ENCODE assay signal across 16 cellular contexts in the genomic region with DNA sequence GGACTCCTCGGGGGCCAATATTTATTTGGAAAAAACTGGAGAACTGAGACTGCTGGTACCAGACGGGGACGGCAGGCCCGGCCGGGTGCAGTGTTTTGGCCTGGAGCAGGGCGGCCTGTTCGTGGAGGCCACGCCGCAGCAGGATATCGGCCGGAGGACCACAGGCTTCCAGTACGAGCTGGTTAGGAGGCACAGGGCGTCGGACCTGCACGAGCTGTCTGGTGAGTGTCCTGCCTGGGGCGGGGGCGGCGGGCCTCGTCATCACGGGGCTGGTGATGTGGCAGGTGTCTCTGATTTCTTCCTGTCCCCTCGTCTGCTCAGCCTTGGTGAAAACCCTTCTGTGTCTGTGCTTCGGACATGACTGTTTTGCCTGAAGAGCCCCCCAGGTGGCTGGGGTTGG. TPM values are rescaled to one million over a fixed set of nuclear protein-coding genes. Genes with fewer than 3 reads are reported as not detected.
DNase-seq lines count a peak whose midpoint lies in the region; ATAC-seq, FAIRE-seq and TF ChIP-seq lines count a peak whose summit lies in the region.
"Had no signal": no experiment of that assay in that cellular context is flagged by ENCODE, and none has a peak within 500 bp of the region (broad histone marks: within the 10 kb centered on the region; RNA-seq: fewer than 3 reads in every experiment).

No MANE protein-coding gene starts in this region.

- H3K23ac ChIP-seq in H1 (ENCODE audit: insufficient read length): no peak overlapping the region

- DNase-seq in H7 (peak; percentile 67), H1 (ENCODE audit: low read depth in 1 of 2, low spot score in 2 of 2) (no peak), osteocyte (ENCODE audit: extremely low spot score, unreplicated experiment) (no peak), NCI-H774 (lab: John Stamatoyannopoulos, UW) (no peak), ecto neural progenitor cell (ENCODE audit: low spot score) (no peak), NCI-H748 treated with DMSO at 0.1 percent for 48 hours (lab: John Stamatoyannopoulos, UW) (no peak)
- DNase-seq: activated naive CD8-positive, alpha-beta T cell treated with anti-CD3 and anti-CD28 coated beads, Interleukin-2, amount 10 ng/mL, durations not matched to agents 7 days and 5 days; foreskin keratinocyte; NCI-H1105; NCI-H2171 treated with DMSO at 0.1 percent for 48 hours had no signal

- H3K23me2 ChIP-seq in H1 (ENCODE audit: low read depth, low read length): no peaks in the 10 kb centered on the region; the same call in 1 of the 2 replicates

- no peak overlapping the region for H2BK12ac ChIP-seq in H1 (ENCODE audit: low read depth, low read length)

- no peak overlapping the region for H3K4me2 ChIP-seq in H1 (ENCODE audit: insufficient read depth in 1 of 2, low read depth in 2 of 2, low read length in 2 of 2)
- H3K4me2 ChIP-seq: KMS-11 had no signal

- TF ChIP-seq RAD21 in H1 (IDR thresholded peaks at IDR 0.05 in 1 of 2, conservative IDR thresholded peaks at IDR 0.05 in 1 of 2; ENCODE audit: low read depth in 2 of 2, low read length in 2 of 2): no peak

- TF ChIP-seq EP300 in H1 (IDR thresholded peaks at IDR 0.05; ENCODE audit: borderline replicate concordance in 1 of 2, low read depth in 2 of 2, low read length in 2 of 2): no peak

- H3K14ac ChIP-seq in H1 (ENCODE audit: insufficient read length): no peak overlapping the region

- H3K4me3 Mint-ChIP-seq in osteocyte (ENCODE audit: unreplicated experiment): no peak overlapping the region

- peak overlapping the region; percentile 72; the same call in 1 of the 2 replicates for H2BK15ac ChIP-seq in H1 (ENCODE audit: low read length)

- ATAC-seq in GM18907 (IDR thresholded peaks at IDR 0.05; ENCODE audit: unreplicated experiment): no peak
- ATAC-seq: activated CD4-positive, CD25-positive, alpha-beta regulatory T cell treated with anti-CD3 and anti-CD28 coated beads, Interleukin-2, amount 50 U/mL, for 24 hours; foreskin keratinocyte had no signal

- H4K8ac ChIP-seq in H1 (ENCODE audit: extremely low read depth, insufficient read depth, low read length): peak overlapping the region; percentile 11; the same call in 1 of the 2 replicates

- peak overlapping the region; percentile 48; the same call in 1 of the 2 replicates for H2AK5ac ChIP-seq in H1 (ENCODE audit: low read depth, low read length)

- H3K79me2 ChIP-seq in ACC112 (ENCODE audit: control insufficient read depth, insufficient read depth, low read length, unreplicated experiment) (peaks cover 68% of the 10 kb centered on the region), H1 (ENCODE audit: control insufficient read depth in 1 of 2, insufficient read depth in 2 of 2, low read length in 2 of 2) (peaks cover 0 to 29% of the 10 kb centered on the region in 2 experiments; a peak in 2 of 4 replicates)

- H3K36me3 Mint-ChIP-seq in osteocyte (ENCODE audit: unreplicated experiment): peaks cover 29% of the 10 kb centered on the region
- H3K36me3 Mint-ChIP-seq: activated naive CD8-positive, alpha-beta T cell treated with anti-CD3 and anti-CD28 coated beads, Interleukin-2, amount 10 ng/mL, durations not matched to agents 7 days and 5 days had no signal

- POLR2A ChIA-PET in H1 (lab: Charles Lee; ENCODE audit: partially characterized antibody): interaction anchor here (0.6 to 2.4 kb wide), 4 partner anchors 8 to 21 kb away, joined by 3 to 7 read pairs (median 5); no protein-coding TSS in a partner anchor

- H3K56ac ChIP-seq in H1 (replicated peaks; ENCODE audit: insufficient read length, low read depth, low read length): no peak overlapping the region

- no peak overlapping the region for H3K9ac ChIP-seq in H1 (replicated peaks in 1 of 4; ENCODE audit: extremely low read depth in 1 of 4, low read depth in 3 of 4, low read length in 3 of 4)
- H3K9ac ChIP-seq: KMS-11 had no signal

- H3K79me1 ChIP-seq in H1 (ENCODE audit: low read depth, low read length): peaks cover 10% of the 10 kb centered on the region; the same call in 1 of the 2 replicates

- H3K9me3 Mint-ChIP-seq in osteocyte (ENCODE audit: unreplicated experiment): no peaks in the 10 kb centered on the region
- H3K9me3 Mint-ChIP-seq: activated naive CD8-positive, alpha-beta T cell treated with anti-CD3 and anti-CD28 coated beads, Interleukin-2, amount 10 ng/mL, durations not matched to agents 7 days and 5 days had no signal

- H2BK5ac ChIP-seq in H1 (ENCODE audit: low read depth, low read length): peak overlapping the region; percentile 40; the same call in 1 of the 2 replicates

- no peak overlapping the region for H2AFZ ChIP-seq in ACC112 (ENCODE audit: low read length, unreplicated experiment)
- H2AFZ ChIP-seq in H1 (ENCODE audit: low read length): no peak overlapping the region

- no peaks in the 10 kb centered on the region for H3K9me3 ChIP-seq in H1 (ENCODE audit: insufficient read depth in 2 of 2, low read depth in 1 of 2, low read length in 1 of 2)
- H3K9me3 ChIP-seq: neutrophil had no signal

- no peak overlapping the region for H3K4ac ChIP-seq in H1 (replicated peaks; ENCODE audit: insufficient read length, low read depth, low read length)

- CTCF ChIA-PET in H1 (lab: Charles Lee; ENCODE audit: partially characterized antibody): interaction anchor here (1.2 kb wide), 1 partner anchor 122 kb away, joined by 3 read pairs; no protein-coding TSS in a partner anchor

- H4K5ac ChIP-seq in H1 (ENCODE audit: insufficient read length, low read depth, low read length): no peak overlapping the region

- H3K27ac ChIP-seq in ACC112 (ENCODE audit: low read depth, low read length) (peak overlapping the region; percentile 89), H1 (ENCODE audit: low read depth, low read length) (no peak overlapping the region)
- H3K27ac ChIP-seq: foreskin keratinocyte, KMS-11, neutrophil had no signal

- no peak overlapping the region for H2BK120ac ChIP-seq in H1 (replicated peaks; ENCODE audit: low read depth, low read length)

- WGBS in H1 (ENCODE audit: extremely low coverage in 1 of 2, insufficient coverage in 1 of 2, insufficient read length in 1 of 2, insufficient replicate concordance in 2 of 2, low coverage in 1 of 2, low lambda C conversion rate in 2 of 2, missing lambda C conversion rate in 1 of 2), 2 experiments: 89% methylated on average over 21 of the region's 22 CpGs; no CpG with 5 or more reads in 1 of the 2 experiments

- no peak overlapping the region for H3K18ac ChIP-seq in H1 (ENCODE audit: extremely low read depth, low read length)

- H3K36me3 ChIP-seq in ACC112 (ENCODE audit: insufficient read depth, low read length) (peaks cover 6% of the 10 kb centered on the region; the same call in 1 of the 2 replicates), H7 (replicated peaks; ENCODE audit: control insufficient read depth, insufficient read depth, low read length) (no peaks in the 10 kb centered on the region; the same call in 1 of the 2 replicates), H1 (ENCODE audit: control insufficient read depth in 2 of 4, insufficient read depth in 4 of 4, low read length in 3 of 4) (no peaks in the 10 kb centered on the region)

- TF ChIP-seq POLR2A in H1 (IDR thresholded peaks at IDR 0.05; ENCODE audit: control extremely low read depth in 1 of 2, low read depth in 2 of 2, low read length in 2 of 2): no peak

- peaks cover 11 to 17% of the 10 kb centered on the region in 2 experiments for H4K20me1 ChIP-seq in H1 (replicated peaks in 1 of 2; ENCODE audit: control insufficient read depth in 1 of 2, insufficient read depth in 2 of 2, low read length in 2 of 2)

- no peak overlapping the region for H2BK20ac ChIP-seq in H1 (ENCODE audit: low read length)

- H3K27me3 Mint-ChIP-seq in osteocyte (ENCODE audit: unreplicated experiment): no peaks in the 10 kb centered on the region

- H3K4me1 Mint-ChIP-seq in osteocyte (ENCODE audit: unreplicated experiment): peaks cover 69% of the 10 kb centered on the region

- no peak for FAIRE-seq in H1 (lab: Jason Lieb, UNC)

- peak overlapping the region; percentile 69 for H3K27ac Mint-ChIP-seq in osteocyte (ENCODE audit: unreplicated experiment)
- H3K27ac Mint-ChIP-seq: activated naive CD8-positive, alpha-beta T cell treated with anti-CD3 and anti-CD28 coated beads, Interleukin-2, amount 10 ng/mL, durations not matched to agents 7 days and 5 days had no signal

- H4K91ac ChIP-seq in H1 (replicated peaks; ENCODE audit: insufficient read length, low read length): no peak overlapping the region

- H3K4me3 ChIP-seq in ACC112 (ENCODE audit: low read depth, low read length) (no peak overlapping the region), H7 (ENCODE audit: insufficient read depth, low read depth, low read length) (no peak overlapping the region), H1 (ENCODE audit: extremely low read depth in 1 of 4, insufficient read depth in 2 of 4, low read depth in 3 of 4, low read length in 4 of 4) (no peak overlapping the region)
- H3K4me3 ChIP-seq: lung had no signal

- TF ChIP-seq CTCF in H1 (IDR thresholded peaks at IDR 0.05; ENCODE audit: control extremely low read depth in 1 of 3, insufficient read depth in 1 of 3, low read depth in 1 of 3, low read length in 3 of 3) (no peak), osteocyte (IDR thresholded peaks at IDR 0.05) (no peak)

- H3K27me3 ChIP-seq in ACC112 (ENCODE audit: insufficient read depth, low read length): no peaks in the 10 kb centered on the region
- H3K27me3 ChIP-seq in H7 (ENCODE audit: control insufficient read depth, insufficient read depth, low read length): peaks cover 11% of the 10 kb centered on the region
- H3K27me3 ChIP-seq in H1 (replicated peaks in 1 of 4; ENCODE audit: control insufficient read depth in 3 of 4, extremely low read depth in 1 of 4, insufficient read depth in 3 of 4, low read length in 3 of 4): peaks cover 0 to 19% (median 12%) of the 10 kb centered on the region in 4 experiments; a peak in 5 of 7 replicates

- H3K4me1 ChIP-seq in ACC112 (ENCODE audit: control insufficient read depth, insufficient read depth, low read length, unreplicated experiment): peaks cover 44% of the 10 kb centered on the region
- peaks cover 7 to 46% (median 22%) of the 10 kb centered on the region in 4 experiments for H3K4me1 ChIP-seq in H1 (replicated peaks in 1 of 4; ENCODE audit: control insufficient read depth in 3 of 4, insufficient read depth in 4 of 4, low read length in 3 of 4)
- H3K4me1 ChIP-seq: foreskin keratinocyte had no signal

TF ChIP-seq in H1, 55 proteins besides CTCF, POLR2A, EP300 and RAD21 (continues in another document):
- TF ChIP-seq TEAD4 (IDR thresholded peaks at IDR 0.05; ENCODE audit: low read depth, low read length): no peak

RNA-seq across cellular contexts. Expression of a gene that starts 5.7 kb away (rescaled TPM):
- 26.6 and 32.0 TPM in 2 replicates for total RNA-seq in H7 (2014; rRNA removed; shearing (Covaris generic))
- 13.9 and 14.2 TPM in 2 replicates for total RNA-seq in H1 (2021; fragmentation: NEBNext Ultra II Directional; extraction: Animal tissue kit (Norgen Biotek cat#: 25700))
- 13.9 and 26.0 TPM in 2 replicates for polyA plus RNA-seq in H1 (2011; rRNA removed)
- polyA plus RNA-seq in H1 (2011; cell fraction: cytosol; rRNA removed): 16.2 TPM
- polyA plus RNA-seq in H1 (2011; cell fraction: nucleus; rRNA removed): 27.6 TPM
- polyA plus RNA-seq in H1 (2012, experiment 1 of 2): 5.7 to 17.3 TPM (median 16.0 TPM) in 4 replicates
- 8.4 TPM for polyA plus RNA-seq in H1 (2012, experiment 2 of 2)
- polyA plus RNA-seq in H1 (2013, experiment 1 of 2): 10.6 TPM
- 10.9 TPM for polyA plus RNA-seq in H1 (2013, experiment 2 of 2)
- 5.7 and 6.2 TPM in 2 replicates for polyA minus RNA-seq in H1 (2011; rRNA and poly(A)+ RNA removed)
- 16.7 TPM for polyA minus RNA-seq in H1 (2011; cell fraction: cytosol; rRNA and poly(A)+ RNA removed)
- polyA minus RNA-seq in H1 (2011; cell fraction: nucleus; rRNA and poly(A)+ RNA removed): 12.1 TPM
- 214 and 217 TPM in 2 replicates for total RNA-seq in osteocyte
